9 cellular contexts compared by ENCODE assay signal in genomic region chr17:59311051-59311468, GRCh38. TPM values are rescaled to one million over a fixed set of nuclear protein-coding genes. Genes with fewer than 3 reads are reported as not detected.
A peak's percentile ranks its signal among the peaks of the same experiment; 100 is the strongest.
DNase-seq lines count a peak whose midpoint lies in the region; ATAC-seq and TF ChIP-seq lines count a peak whose summit lies in the region.
"Had no signal": no experiment of that assay in that cellular context is flagged by ENCODE, and none has a peak within 500 bp of the region (broad histone marks: within the 10 kb centered on the region; RNA-seq: fewer than 3 reads in every experiment).

No MANE protein-coding gene starts in this region.

- no peaks in the 10 kb centered on the region for H3K9me3 ChIP-seq in mucosa of descending colon
- H3K9me3 ChIP-seq in uterus, result no peaks in the 10 kb centered on the region
- H3K9me3 ChIP-seq: BLaER1 had no signal

- TF ChIP-seq CTCF in epithelial cell of esophagus (IDR thresholded peaks at IDR 0.05; ENCODE audit: insufficient read depth, low read depth, low read length, missing control alignments) (peak; percentile 79), mucosa of descending colon (IDR thresholded peaks at IDR 0.05) (peak; percentile 70), uterus (IDR thresholded peaks at IDR 0.05) (peak; percentile 74 to 96 (median 84))

- no peaks in the 10 kb centered on the region for H3K36me3 ChIP-seq in mucosa of descending colon (ENCODE audit: low read depth)
- H3K36me3 ChIP-seq in uterus, result no peaks in the 10 kb centered on the region
- H3K36me3 ChIP-seq: BLaER1 had no signal

- TF ChIP-seq POLR2A in uterus (IDR thresholded peaks at IDR 0.05), result no peak

- no peaks in the 10 kb centered on the region for H3K27me3 ChIP-seq in uterus
- H3K27me3 ChIP-seq: BLaER1 had no signal

- H3K4me3 ChIP-seq in epithelial cell of esophagus (ENCODE audit: low read length) (no peak overlapping the region), mucosa of descending colon (no peak overlapping the region), uterus (no peak overlapping the region)
- H3K4me3 ChIP-seq: BLaER1 had no signal

- ATAC-seq in HG03196 (IDR thresholded peaks at IDR 0.05; ENCODE audit: unreplicated experiment), result peak; percentile 62
- peak; percentile 97 for ATAC-seq in mucosa of descending colon

- intact Hi-C loops in mucosa of descending colon (cut with DNase I, micrococcal nuclease), result loop anchor here in 1 of 2 donors (1.0 kb wide), 1 partner anchor 130 kb away; no protein-coding TSS in a partner anchor
- intact Hi-C loops in uterus (cut with DNase I; ENCODE audit: low total_unique reads), result no loop called here

- DNase-seq in DMS79 treated with DMSO at 0.1 percent for 48 hours (lab: John Stamatoyannopoulos, UW) (peak; percentile 36), DMS79 (lab: John Stamatoyannopoulos, UW) (no peak), NCI-H446 treated with DMSO at 0.1 percent for 48 hours (lab: John Stamatoyannopoulos, UW) (peak; percentile 54), epithelial cell of esophagus (ENCODE audit: low read depth) (peak; percentile 64), mucosa of descending colon (peak in 1 of 3 donors; percentile 72), uterus (peak; percentile 21 to 38)
- DNase-seq in activated CD4-positive, alpha-beta T cell treated with anti-CD3 and anti-CD28 coated beads for 4 hours, result peak; percentile 32 to 55

- H3K4me1 ChIP-seq in mucosa of descending colon (ENCODE audit: low read depth) (peaks cover 6% of the 10 kb centered on the region), uterus (no peaks in the 10 kb centered on the region)
- H3K4me1 ChIP-seq: BLaER1 had no signal

- no peak overlapping the region for H3K27ac ChIP-seq in uterus
- H3K27ac ChIP-seq: BLaER1 had no signal

RNA-seq across cellular contexts. Expression of gene YPEL2, which starts 20.4 kb away (rescaled TPM):
- 10 to 100 TPM; 29.6 to 33.8 (median 32.8) TPM for total RNA-seq in mucosa of descending colon
- total RNA-seq in uterus, result 10 to 100 TPM; 21.2 to 91.7 (median 25.0) TPM
